ENCODE assay signal across 8 cellular contexts in genomic region chr13:31044658-31045620, GRCh38.
DNase-seq lines count a peak whose midpoint lies in the region; ATAC-seq and TF ChIP-seq lines count a peak whose summit lies in the region.

No MANE protein-coding gene starts in this region.

- no peak overlapping the region for H2BK5ac ChIP-seq in H9 (ENCODE audit: insufficient read length, low read length)

- H3K27me3 Mint-ChIP-seq in endothelial cell (ENCODE audit: unreplicated experiment) (peaks cover 1% of the 10 kb centered on the region), H9 (ENCODE audit: low read depth) (no peaks in the 10 kb centered on the region; the same call in 1 of the 2 replicates)

- H3K79me2 ChIP-seq in H9 (ENCODE audit: insufficient read depth, low read length): no peaks in the 10 kb centered on the region

- H3K56ac ChIP-seq in H9 (ENCODE audit: insufficient read length, low read depth, low read length): no peak overlapping the region

- H3K23ac ChIP-seq in H9 (ENCODE audit: insufficient read length, low read depth, low read length): no peak overlapping the region

- no peak overlapping the region for H3K4me3 ChIP-seq in RWPE2 (ENCODE audit: severe bottlenecking)

- H2BK12ac ChIP-seq in H9 (ENCODE audit: insufficient read length, low read depth, low read length): no peak overlapping the region

- H3K36me3 Mint-ChIP-seq in endothelial cell (ENCODE audit: low read depth, unreplicated experiment) (no peaks in the 10 kb centered on the region), H9 (ENCODE audit: insufficient read depth in 1 of 3, low read depth in 3 of 3) (no peaks in the 10 kb centered on the region)

- no peak overlapping the region for H2AFZ ChIP-seq in H9 (ENCODE audit: low read length)

- no peak overlapping the region for H2BK15ac ChIP-seq in H9 (ENCODE audit: low read depth, low read length)

- H4K20me1 ChIP-seq in H9 (ENCODE audit: control insufficient read depth, insufficient read depth, insufficient read length): no peaks in the 10 kb centered on the region

- no peak overlapping the region for H3K4me2 ChIP-seq in H9 (ENCODE audit: insufficient read depth, insufficient read length, low read length)

- H3K27ac ChIP-seq in RWPE2 (ENCODE audit: poor library complexity, severe bottlenecking) (peak overlapping the region; percentile 96), H9 (ENCODE audit: insufficient read length, low read depth, low read length) (no peak overlapping the region)

- no CpG with 5 or more reads among the region's 13 CpGs for WGBS in H9 (ENCODE audit: extremely low coverage, insufficient read length, low lambda C conversion rate)

- TF ChIP-seq CTCF in RWPE2 (IDR thresholded peaks at IDR 0.05; ENCODE audit: poor library complexity, severe bottlenecking): peak; percentile 75
- TF ChIP-seq CTCF in endothelial cell (IDR thresholded peaks at IDR 0.05; ENCODE audit: unreplicated experiment): peak; percentile 2
- no peak; the same call in 2 of the 3 replicates for TF ChIP-seq CTCF in H9 (conservative IDR thresholded peaks at IDR 0.05)

- H3T11ph ChIP-seq in H9 (ENCODE audit: low read length): no peak overlapping the region

- H3K9me3 Mint-ChIP-seq in endothelial cell (ENCODE audit: unreplicated experiment) (no peaks in the 10 kb centered on the region), H9 (no peaks in the 10 kb centered on the region)

- H3K27ac Mint-ChIP-seq in endothelial cell (ENCODE audit: unreplicated experiment): peak overlapping the region; percentile 20
- H3K27ac Mint-ChIP-seq in H9: no peak overlapping the region; a peak in 1 of 7 replicates

- no peak overlapping the region for H4K8ac ChIP-seq in H9 (replicated peaks; ENCODE audit: insufficient read length, low read depth, low read length)

- no peak overlapping the region for H4K91ac ChIP-seq in H9 (ENCODE audit: insufficient read length, low read depth, low read length)

- no peak for DNase-seq in RWPE2 (ENCODE audit: low spot score)
- no peak for DNase-seq in endothelial cell (ENCODE audit: low spot score)
- peak in 2 of 3 donors; percentile 34 to 52 for DNase-seq in stimulated activated CD4-positive, alpha-beta T cell treated with anti-CD3 and anti-CD28 coated beads, TNF-alpha, amount 100 ng/mL, for 48 hours (ENCODE audit: low read depth in 3 of 3)
- no peak for DNase-seq in GM19240 (ENCODE audit: insufficient read length, low spot score)
- no peak for DNase-seq in H9

- H3K79me1 ChIP-seq in H9 (ENCODE audit: insufficient read depth, low read depth, low read length, poor library complexity, severe bottlenecking): no peaks in the 10 kb centered on the region

- no peaks in the 10 kb centered on the region for H3K27me3 ChIP-seq in RWPE2 (ENCODE audit: insufficient read depth, poor library complexity, severe bottlenecking)
- no peaks in the 10 kb centered on the region for H3K27me3 ChIP-seq in H9 (ENCODE audit: insufficient read depth, low read length)

- H3K4me1 Mint-ChIP-seq in endothelial cell (ENCODE audit: unreplicated experiment) (peaks cover 5% of the 10 kb centered on the region), H9 (peaks cover 2 to 10% of the 10 kb centered on the region in 2 experiments; a peak in 3 of 4 replicates)

- no peak overlapping the region for H2BK120ac ChIP-seq in H9 (ENCODE audit: low read depth, low read length, poor library complexity, severe bottlenecking)

- no peaks in the 10 kb centered on the region for H3K23me2 ChIP-seq in H9 (ENCODE audit: insufficient read length, low read depth, low read length, poor library complexity, severe bottlenecking)

- H4K5ac ChIP-seq in H9 (ENCODE audit: insufficient read length, low read depth, low read length): no peak overlapping the region

- no peak overlapping the region for H3K4ac ChIP-seq in H9 (ENCODE audit: low read depth, low read length)

- H3K4me1 ChIP-seq in RWPE2 (ENCODE audit: insufficient read depth, poor library complexity, severe bottlenecking): peaks cover 25% of the 10 kb centered on the region
- H3K4me1 ChIP-seq in H9 (ENCODE audit: insufficient read depth, low read length): no peaks in the 10 kb centered on the region

- no peak overlapping the region for H3K9ac ChIP-seq in H9 (ENCODE audit: extremely low read depth, insufficient read length, low read length)

- ATAC-seq in GM19463 (IDR thresholded peaks at IDR 0.05; ENCODE audit: unreplicated experiment) (peak; percentile 39), RWPE2 (ENCODE audit: low read depth) (no peak), HG03025 (IDR thresholded peaks at IDR 0.05; ENCODE audit: low FRiP score, unreplicated experiment) (no peak), GM18498 (IDR thresholded peaks at IDR 0.05; ENCODE audit: unreplicated experiment) (no peak)

- no peak overlapping the region for H3K4me3 Mint-ChIP-seq in endothelial cell (ENCODE audit: unreplicated experiment)
- H3K4me3 Mint-ChIP-seq in H9: no peak overlapping the region

- no peak overlapping the region for H3K14ac ChIP-seq in H9 (ENCODE audit: insufficient read depth, low read length)

- no peak overlapping the region for H2AK5ac ChIP-seq in H9 (ENCODE audit: insufficient read length, low read length)

- no peaks in the 10 kb centered on the region for H3K36me3 ChIP-seq in RWPE2 (ENCODE audit: low read depth)

- H3K9me3 ChIP-seq in RWPE2 (ENCODE audit: severe bottlenecking) (no peaks in the 10 kb centered on the region), H9 (ENCODE audit: control insufficient read depth, low read depth, low read length) (no peaks in the 10 kb centered on the region)

- no peak overlapping the region for H2BK20ac ChIP-seq in H9 (ENCODE audit: low read depth, low read length, poor library complexity, severe bottlenecking)

- H3K18ac ChIP-seq in H9 (ENCODE audit: insufficient read length, low read depth, low read length): no peak overlapping the region

Comparison
In these comparisons a context has a peak if more than half of its experiments do, and no peak if none do; other contexts are left out.
1. DNase-seq: peak in stimulated activated CD4-positive, alpha-beta T cell treated with anti-CD3 and anti-CD28 coated beads, TNF-alpha, amount 100 ng/mL, for 48 hours (2 of 3); none in RWPE2 (single experiment), endothelial cell (single experiment), GM19240 (single experiment) and H9 (single experiment).